In genomic region chr11:120208012-120208441, GRCh38 we compare ENCODE assay signal across 1 cellular context.
TF ChIP-seq lines count a peak whose summit lies in the region.

No MANE protein-coding gene starts in this region.

TF ChIP-seq in HepG2, 621 proteins besides CTCF, POLR2A, EP300 and RAD21 (continued from another document and continues in another):
- TF ChIP-seq ZNF281 (CRISPR knock-in tag; IDR thresholded peaks at IDR 0.05; ENCODE audit: borderline replicate concordance) (peak; percentile 32; the same call in 1 of the 2 replicates), CBFB (CRISPR knock-in tag; IDR thresholded peaks at IDR 0.05) (peak; percentile 39; the same call in 1 of the 2 replicates), ZBTB38 (CRISPR knock-in tag; IDR thresholded peaks at IDR 0.05) (no peak), ZNF256 (CRISPR knock-in tag; conservative IDR thresholded peaks at IDR 0.05) (0 out of 2 replicates have a peak, but pooled peaks have one; percentile 71), KDM6A (CRISPR knock-in tag; IDR thresholded peaks at IDR 0.05; ENCODE audit: low read depth) (no peak; the same call in 1 of the 2 replicates), PAX8 (CRISPR knock-in tag; IDR thresholded peaks at IDR 0.05; ENCODE audit: borderline replicate concordance) (no peak), CREB3 (CRISPR knock-in tag; IDR thresholded peaks at IDR 0.05) (0 out of 2 replicates have a peak, but pooled peaks have one; percentile 43), ARID5B (CRISPR knock-in tag; IDR thresholded peaks at IDR 0.05) (peak; percentile 86), SIX4 (CRISPR knock-in tag; IDR thresholded peaks at IDR 0.05) (no peak), ZSCAN22 (CRISPR knock-in tag; IDR thresholded peaks at IDR 0.05) (no peak), ZNF234 (CRISPR knock-in tag; conservative IDR thresholded peaks at IDR 0.05) (no peak), JARID2 (CRISPR knock-in tag; IDR thresholded peaks at IDR 0.05; ENCODE audit: insufficient replicate concordance) (no peak), ZBTB21 (CRISPR knock-in tag; IDR thresholded peaks at IDR 0.05) (no peak), GPBP1L1 (CRISPR knock-in tag; IDR thresholded peaks at IDR 0.05) (no peak), ZNF260 (CRISPR knock-in tag; IDR thresholded peaks at IDR 0.05; ENCODE audit: borderline replicate concordance, low read depth) (no peak), ZNF501 (CRISPR knock-in tag; IDR thresholded peaks at IDR 0.05) (no peak), PREB (CRISPR knock-in tag; IDR thresholded peaks at IDR 0.05) (no peak), ZBTB33 (CRISPR knock-in tag; IDR thresholded peaks at IDR 0.05) (no peak), KDM1A (CRISPR knock-in tag; IDR thresholded peaks at IDR 0.05) (no peak), SMAD1 (CRISPR knock-in tag; IDR thresholded peaks at IDR 0.05; ENCODE audit: borderline replicate concordance, low read depth) (0 out of 2 replicates have a peak, but pooled peaks have one; percentile 51), SSRP1 (CRISPR knock-in tag; IDR thresholded peaks at IDR 0.05) (no peak), ZNF230 (CRISPR knock-in tag; IDR thresholded peaks at IDR 0.05) (no peak), GMEB1 (CRISPR knock-in tag; IDR thresholded peaks at IDR 0.05; ENCODE audit: borderline replicate concordance) (peak; percentile 30; the same call in 1 of the 2 replicates), ZNF589 (CRISPR knock-in tag; conservative IDR thresholded peaks at IDR 0.05) (no peak), ZNF275 (CRISPR knock-in tag; IDR thresholded peaks at IDR 0.05; ENCODE audit: borderline replicate concordance) (no peak), ZNF768 (CRISPR knock-in tag; IDR thresholded peaks at IDR 0.05) (no peak), ETV5 (CRISPR knock-in tag; IDR thresholded peaks at IDR 0.05; ENCODE audit: borderline replicate concordance) (peak; percentile 43; the same call in 1 of the 2 replicates), JDP2 (CRISPR knock-in tag; IDR thresholded peaks at IDR 0.05; ENCODE audit: borderline replicate concordance) (no peak), TBX2 (CRISPR knock-in tag; IDR thresholded peaks at IDR 0.05; ENCODE audit: borderline replicate concordance) (peak; percentile 43; the same call in 1 of the 2 replicates), DDIT3 (CRISPR knock-in tag; IDR thresholded peaks at IDR 0.05) (no peak), ZNF547 (CRISPR knock-in tag; IDR thresholded peaks at IDR 0.05) (no peak), ZNF33B (CRISPR knock-in tag; IDR thresholded peaks at IDR 0.05) (no peak), ZFP82 (CRISPR knock-in tag; IDR thresholded peaks at IDR 0.05; ENCODE audit: borderline replicate concordance) (no peak), CHCHD3 (CRISPR knock-in tag; IDR thresholded peaks at IDR 0.05) (no peak), KAT7 (CRISPR knock-in tag; IDR thresholded peaks at IDR 0.05; ENCODE audit: borderline replicate concordance) (no peak), THAP8 (CRISPR knock-in tag; IDR thresholded peaks at IDR 0.05; ENCODE audit: borderline replicate concordance) (no peak), SRY (CRISPR knock-in tag; IDR thresholded peaks at IDR 0.05) (no peak), E2F5 (CRISPR knock-in tag; conservative IDR thresholded peaks at IDR 0.05) (no peak), TCF12 (IDR thresholded peaks at IDR 0.05) (no peak), TCF12 (CRISPR knock-in tag; IDR thresholded peaks at IDR 0.05) (no peak), FOXK1 (CRISPR knock-in tag; IDR thresholded peaks at IDR 0.05; ENCODE audit: borderline replicate concordance, low read depth) (no peak), ZNF510 (CRISPR knock-in tag; IDR thresholded peaks at IDR 0.05; ENCODE audit: low read depth) (0 out of 2 replicates have a peak, but pooled peaks have one; percentile 49), NR0B2 (CRISPR knock-in tag; IDR thresholded peaks at IDR 0.05) (no peak), ZNF598 (CRISPR knock-in tag; IDR thresholded peaks at IDR 0.05; ENCODE audit: borderline replicate concordance) (no peak)
